ENCODE assay signal across 19 cellular contexts in genomic region chr3:126439346-126439967, GRCh38. TPM values are rescaled to one million over a fixed set of nuclear protein-coding genes. Genes with fewer than 3 reads are reported as not detected.
"Had no signal": no experiment of that assay in that cellular context is flagged by ENCODE, and none has a peak within 500 bp of the region (broad histone marks: within the 10 kb centered on the region; RNA-seq: fewer than 3 reads in every experiment).

No MANE protein-coding gene starts in this region.

- ATAC-seq: activated CD4-positive, CD25-positive, alpha-beta regulatory T cell treated with anti-CD3 and anti-CD28 coated beads, Interleukin-2, amount 50 U/mL, for 24 hours; activated T-cell treated with anti-CD3 and anti-CD28 coated beads, Interleukin-2, amount 50 U/mL, for 4 hours; body of pancreas; esophagus mucosa; natural killer cell treated with Interleukin-12 subunit alpha and Interleukin-12 subunit beta and Interleukin-15 and Interleukin-18, amount 100 ng/mL, for 72 hours had no signal

- H3K27ac ChIP-seq: body of pancreas, left ventricle myocardium inferior, SJCRH30 had no signal

- H3K36me3 ChIP-seq: SJCRH30 had no signal

- H3K4me1 ChIP-seq: body of pancreas, SJCRH30 had no signal

- H3K4me3 ChIP-seq: body of pancreas, left ventricle myocardium inferior, SJCRH30 had no signal

- H3K4me3 Mint-ChIP-seq: activated naive CD8-positive, alpha-beta T cell; activated T-cell treated with anti-CD3 and anti-CD28 coated beads, Interleukin-2, amount 50 U/mL, for 4 hours; natural killer cell treated with Interleukin-12 subunit alpha and Interleukin-12 subunit beta and Interleukin-15 and Interleukin-18, amount 100 ng/mL, for 72 hours; type B pancreatic cell had no signal

- H3K27me3 Mint-ChIP-seq: activated naive CD8-positive, alpha-beta T cell; natural killer cell treated with Interleukin-12 subunit alpha and Interleukin-12 subunit beta and Interleukin-15 and Interleukin-18, amount 100 ng/mL, for 72 hours; type B pancreatic cell had no signal

- DNase-seq: activated CD4-positive, alpha-beta T cell treated with anti-CD3 and anti-CD28 coated beads, Interleukin-2, amount 50 U/mL, for 48 hours; activated gamma-delta T cell; activated T-cell treated with anti-CD3 and anti-CD28 coated beads, Interleukin-2, amount 50 U/mL, for 4 hours; amygdala; caudate nucleus; left ventricle myocardium inferior; mesenchymal stem cell; SJCRH30; stimulated activated CD4-positive, alpha-beta T cell treated with anti-CD3 and anti-CD28 coated beads, Interleukin-2, amount 100 ng/mL, for 48 hours; stimulated activated naive CD4-positive, alpha-beta T cell treated with Interleukin-2 at 50 U/mL for 16 hours; T-helper 2 cell had no signal

- H3K27ac Mint-ChIP-seq: activated naive CD8-positive, alpha-beta T cell; type B pancreatic cell had no signal

- H3K9me3 Mint-ChIP-seq: activated T-cell treated with anti-CD3 and anti-CD28 coated beads, Interleukin-2, amount 50 U/mL, for 4 hours; natural killer cell treated with Interleukin-12 subunit alpha and Interleukin-12 subunit beta and Interleukin-15 and Interleukin-18, amount 100 ng/mL, for 72 hours; type B pancreatic cell had no signal

- H3K9me3 ChIP-seq: body of pancreas, left ventricle myocardium inferior, SJCRH30 had no signal

RNA-seq across cellular contexts. Expression of gene CFAP100, which starts 44.7 kb away (rescaled TPM):
- total RNA-seq: activated T-cell treated with anti-CD3 and anti-CD28 coated beads, Interleukin-2, amount 50 U/mL, for 4 hours; body of pancreas; esophagus mucosa; left ventricle myocardium inferior; natural killer cell treated with Interleukin-12 subunit alpha and Interleukin-12 subunit beta and Interleukin-15 and Interleukin-18, amount 100 ng/mL, for 72 hours; omental fat pad; SJCRH30 had no signal
- polyA plus RNA-seq: keratinocyte had no signal
